28 cellular contexts compared by ENCODE assay signal in genomic region chr4:65367306-65367705, GRCh38.
DNase-seq lines count a peak whose midpoint lies in the region; ATAC-seq and TF ChIP-seq lines count a peak whose summit lies in the region.
"Had no signal": no experiment of that assay in that cellular context is flagged by ENCODE, and none has a peak within 500 bp of the region (broad histone marks: within the 10 kb centered on the region; RNA-seq: fewer than 3 reads in every experiment).

No MANE protein-coding gene starts in this region.

- H3K4me3 ChIP-seq in fibroblast of the aortic adventitia (ENCODE audit: low read depth, low read length) = no peak overlapping the region
- H3K4me3 ChIP-seq: adrenal gland, cardiac muscle cell, colonic mucosa, ovary, testis had no signal

- H3K27me3 Mint-ChIP-seq in stimulated activated memory B cell treated with anti-CD40 and anti-IgM and Interleukin-4, amounts not matched to agents 10 μg/mL and 1 μg/mL and 100 μg/mL, for 72 hours = no peaks in the 10 kb centered on the region
- H3K27me3 Mint-ChIP-seq: activated CD4-positive, alpha-beta memory T cell treated with anti-CD3 and anti-CD28 coated beads, Interleukin-2, amount 10 ng/mL, durations not matched to agents 7 days and 5 days; CD4-positive, alpha-beta T cell had no signal

- H3K4me1 Mint-ChIP-seq in stimulated activated memory B cell treated with anti-CD40 and anti-IgM and Interleukin-4, amounts not matched to agents 10 μg/mL and 1 μg/mL and 100 μg/mL, for 72 hours = no peaks in the 10 kb centered on the region
- H3K4me1 Mint-ChIP-seq: activated CD4-positive, alpha-beta memory T cell treated with anti-CD3 and anti-CD28 coated beads, Interleukin-2, amount 10 ng/mL, durations not matched to agents 7 days and 5 days; immature natural killer cell had no signal

- ATAC-seq in stimulated activated memory B cell treated with anti-CD40 and anti-IgM and Interleukin-4, amounts not matched to agents 10 μg/mL and 1 μg/mL and 100 μg/mL, for 72 hours = no peak
- ATAC-seq: left lobe of liver, Panc1 had no signal

- no peaks in the 10 kb centered on the region for H3K36me3 Mint-ChIP-seq in stimulated activated memory B cell treated with anti-CD40 and anti-IgM and Interleukin-4, amounts not matched to agents 10 μg/mL and 1 μg/mL and 100 μg/mL, for 72 hours
- H3K36me3 Mint-ChIP-seq: immature natural killer cell had no signal

- H3K9me3 Mint-ChIP-seq in stimulated activated memory B cell treated with anti-CD40 and anti-IgM and Interleukin-4, amounts not matched to agents 10 μg/mL and 1 μg/mL and 100 μg/mL, for 72 hours = no peaks in the 10 kb centered on the region
- H3K9me3 Mint-ChIP-seq: CD4-positive, alpha-beta T cell had no signal

- TF ChIP-seq CTCF in fibroblast of the aortic adventitia (IDR thresholded peaks at IDR 0.05; ENCODE audit: insufficient read depth, low read length) = no peak

- DNase-seq in EL = peak; percentile 1
- peak; percentile 19 for DNase-seq in M059J (ENCODE audit: low read depth)
- DNase-seq in amniotic epithelial cell (ENCODE audit: low read depth) = peak; percentile 3
- DNase-seq in fibroblast of the aortic adventitia (ENCODE audit: low read depth) = peak; percentile 30
- DNase-seq in LoVo (ENCODE audit: low spot score) = no peak
- no peak for DNase-seq in NCI-H187 treated with DMSO at 0.1 percent for 48 hours (lab: John Stamatoyannopoulos, UW)
- DNase-seq: activated CD4-positive, alpha-beta memory T cell treated with anti-CD3 and anti-CD28 coated beads, Interleukin-2, amount 10 ng/mL, durations not matched to agents 7 days and 5 days; activated CD8-positive, alpha-beta memory T cell treated with anti-CD3 and anti-CD28 coated beads, Interleukin-2, amount 50 U/mL, for 48 hours; activated naive CD4-positive, alpha-beta T cell treated with anti-CD3 and anti-CD28 coated beads for 36 hours; adrenal gland; CD4-positive, alpha-beta T cell; colonic mucosa; effector CD4-positive, alpha-beta T cell; immature natural killer cell; IMR-90; NCI-H1436 treated with DMSO at 0.1 percent for 48 hours; NCI-H2171; NCI-H510A; ovary; SHP77 treated with DMSO at 0.1 percent for 48 hours; small intestine; stimulated activated naive CD4-positive, alpha-beta T cell treated with Interleukin-2 at 50 U/mL for 16 hours; testis had no signal

- no peak overlapping the region for H3K4me3 Mint-ChIP-seq in stimulated activated memory B cell treated with anti-CD40 and anti-IgM and Interleukin-4, amounts not matched to agents 10 μg/mL and 1 μg/mL and 100 μg/mL, for 72 hours
- H3K4me3 Mint-ChIP-seq: activated CD4-positive, alpha-beta memory T cell treated with anti-CD3 and anti-CD28 coated beads, Interleukin-2, amount 10 ng/mL, durations not matched to agents 7 days and 5 days; activated naive CD4-positive, alpha-beta T cell treated with anti-CD3 and anti-CD28 coated beads for 36 hours; CD4-positive, alpha-beta T cell; immature natural killer cell; T-helper 2 cell treated with Interferon-gamma antibody and Interleukin-4, amounts not matched to agents 5 μg/mL and 100 μg/mL, for 36 hours had no signal

- H3K27ac Mint-ChIP-seq in stimulated activated memory B cell treated with anti-CD40 and anti-IgM and Interleukin-4, amounts not matched to agents 10 μg/mL and 1 μg/mL and 100 μg/mL, for 72 hours = no peak overlapping the region
- H3K27ac Mint-ChIP-seq: activated CD4-positive, alpha-beta memory T cell treated with anti-CD3 and anti-CD28 coated beads, Interleukin-2, amount 10 ng/mL, durations not matched to agents 7 days and 5 days; activated naive CD4-positive, alpha-beta T cell treated with anti-CD3 and anti-CD28 coated beads for 36 hours; CD4-positive, alpha-beta T cell; immature natural killer cell; T-helper 2 cell treated with Interferon-gamma antibody and Interleukin-4, amounts not matched to agents 5 μg/mL and 100 μg/mL, for 36 hours had no signal

Comparison
In these comparisons a context has a peak if more than half of its experiments do, and no peak if none do; other contexts are left out.
1. DNase-seq: peak in EL (single experiment), M059J (single experiment), amniotic epithelial cell (single experiment) and fibroblast of the aortic adventitia (single experiment); none in LoVo (single experiment) and NCI-H187 treated with DMSO at 0.1 percent for 48 hours (single experiment).